8 cellular contexts compared by ENCODE assay signal in the genomic region with DNA sequence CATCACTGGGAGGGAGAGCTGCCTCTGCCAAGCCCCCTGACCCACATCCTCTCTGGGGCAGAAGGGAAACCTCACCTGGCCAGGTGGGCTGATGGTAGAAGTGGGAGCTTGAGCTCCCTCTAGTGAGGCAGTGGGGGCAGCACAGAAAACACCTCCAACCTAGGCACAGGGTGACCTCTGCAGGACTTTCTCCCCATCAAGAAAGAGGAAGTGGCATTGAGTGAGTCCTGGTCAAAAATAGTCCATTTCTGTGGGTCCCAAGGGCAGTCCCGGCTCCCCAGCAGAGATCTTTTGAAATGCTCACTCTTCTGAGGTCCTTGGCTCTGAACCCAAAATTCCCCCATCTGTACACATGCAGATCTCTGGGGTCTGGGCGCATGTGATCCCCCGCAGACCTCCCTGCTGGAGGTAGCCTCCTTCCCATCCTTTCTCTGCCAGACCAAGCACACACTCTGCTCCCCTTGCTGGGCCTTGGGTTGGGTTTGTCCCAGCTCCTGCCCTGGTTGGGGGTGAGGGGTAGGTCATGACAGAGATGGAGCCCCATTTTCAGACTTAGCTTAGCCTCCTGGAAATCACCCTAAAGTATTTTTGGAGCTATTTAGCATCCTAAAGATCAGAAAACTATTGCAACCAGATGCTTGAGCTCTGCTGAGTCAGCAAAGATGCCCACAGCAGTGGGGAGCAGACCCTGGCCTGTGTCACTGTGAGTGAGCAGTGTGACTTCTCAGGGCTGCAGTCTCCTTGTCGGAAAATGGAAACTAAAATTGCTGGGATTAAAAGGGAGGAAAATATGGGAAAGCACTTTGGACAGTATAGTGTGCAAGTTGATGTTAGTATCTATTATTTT. TPM values are rescaled to one million over a fixed set of nuclear protein-coding genes. Genes with fewer than 3 reads are reported as not detected.
DNase-seq lines count a peak whose midpoint lies in the region; ATAC-seq, FAIRE-seq and TF ChIP-seq lines count a peak whose summit lies in the region.

No MANE protein-coding gene starts in this region.

- peak; percentile 88 for TF ChIP-seq CTCF in OCI-LY3 (IDR thresholded peaks at IDR 0.05; ENCODE audit: low read depth, low read length)
- TF ChIP-seq CTCF in right lobe of liver (IDR thresholded peaks at IDR 0.05) = peak; percentile 24 to 40 (median 30)
- TF ChIP-seq CTCF in upper lobe of right lung (IDR thresholded peaks at IDR 0.05) = peak; percentile 64

- no peaks in the 10 kb centered on the region for H3K79me2 ChIP-seq in OCI-LY3 (ENCODE audit: low read length)

- H3K36me3 Mint-ChIP-seq in activated T-helper 2 cell treated with anti-CD3 and anti-CD28 coated beads, Interferon-gamma antibody, Interleukin-2, Interleukin-4, amounts not matched to agents 10 μg/mL and 5 μg/mL and 100 μg/mL, durations not matched to agents 14 hours and 24 hours and 36 hours (ENCODE audit: low read depth) = no peaks in the 10 kb centered on the region

- 52% methylated on average over 2 of the region's 4 CpGs for WGBS in right lobe of liver (ENCODE audit: insufficient coverage, low coverage, low lambda C conversion rate, missing lambda C conversion rate)

- DNase-seq in GM18507 (ENCODE audit: extremely low spot score, insufficient read length, low read depth) (peak; percentile 62), right lobe of liver (no peak), upper lobe of right lung (no peak), NCI-H2029 treated with DMSO at 0.1 percent for 48 hours (lab: John Stamatoyannopoulos, UW) (no peak), G401 (ENCODE audit: low spot score) (no peak)
- peak; percentile 49 for DNase-seq in activated T-helper 2 cell treated with anti-CD3 and anti-CD28 coated beads, Interferon-gamma antibody, Interleukin-2, Interleukin-4, amounts not matched to agents 10 μg/mL and 5 μg/mL and 100 μg/mL, durations not matched to agents 14 hours and 24 hours and 36 hours (ENCODE audit: low spot score)

- no peak overlapping the region for H3K4me2 ChIP-seq in OCI-LY3 (ENCODE audit: low read length)

- in situ Hi-C loops in G401 (cut with HindIII; ENCODE audit: low sequenced_read_pairs) = no loop called here

- no peak for TF ChIP-seq POLR2A in right lobe of liver (IDR thresholded peaks at IDR 0.05)

- H3K27ac ChIP-seq in OCI-LY3 (ENCODE audit: low read length) (no peak overlapping the region), right lobe of liver (no peak overlapping the region), upper lobe of right lung (no peak overlapping the region)

- no peaks in the 10 kb centered on the region for H4K20me1 ChIP-seq in OCI-LY3 (ENCODE audit: insufficient read depth, low read length)

- H3K4me1 ChIP-seq in OCI-LY3 (ENCODE audit: low read length) (peaks cover 16% of the 10 kb centered on the region), right lobe of liver (no peaks in the 10 kb centered on the region), upper lobe of right lung (peaks cover 17% of the 10 kb centered on the region)

- intact Hi-C loops in activated T-helper 2 cell treated with anti-CD3 and anti-CD28 coated beads, Interferon-gamma antibody, Interleukin-2, Interleukin-4, amounts not matched to agents 10 μg/mL and 5 μg/mL and 100 μg/mL, durations not matched to agents 14 hours and 24 hours and 36 hours (cut with micrococcal nuclease) = loop anchor here (1.0 to 10.0 kb wide), 4 partner anchors 71 to 684 kb away; partner anchors contain the start of gene FOXI1
- intact Hi-C loops in right lobe of liver (cut with DNase I) (no loop called here), upper lobe of right lung (cut with DNase I) (no loop called here)

- H2AFZ ChIP-seq in OCI-LY3 (ENCODE audit: low read depth, low read length) = no peak overlapping the region

- H3K27me3 Mint-ChIP-seq in activated T-helper 2 cell treated with anti-CD3 and anti-CD28 coated beads, Interferon-gamma antibody, Interleukin-2, Interleukin-4, amounts not matched to agents 10 μg/mL and 5 μg/mL and 100 μg/mL, durations not matched to agents 14 hours and 24 hours and 36 hours (ENCODE audit: low read depth) = peaks cover 10% of the 10 kb centered on the region

- ATAC-seq in HG02798 (IDR thresholded peaks at IDR 0.05; ENCODE audit: poor library complexity, unreplicated experiment) (peak; percentile 84), right lobe of liver (peak; percentile 66 to 68 (median 66)), upper lobe of right lung (peak; percentile 80)

- no peak overlapping the region for H3K9ac ChIP-seq in OCI-LY3 (ENCODE audit: low read length)

- no peaks in the 10 kb centered on the region for H3K9me3 Mint-ChIP-seq in activated T-helper 2 cell treated with anti-CD3 and anti-CD28 coated beads, Interferon-gamma antibody, Interleukin-2, Interleukin-4, amounts not matched to agents 10 μg/mL and 5 μg/mL and 100 μg/mL, durations not matched to agents 14 hours and 24 hours and 36 hours

- no peak overlapping the region for H3K4me3 Mint-ChIP-seq in activated T-helper 2 cell treated with anti-CD3 and anti-CD28 coated beads, Interferon-gamma antibody, Interleukin-2, Interleukin-4, amounts not matched to agents 10 μg/mL and 5 μg/mL and 100 μg/mL, durations not matched to agents 14 hours and 24 hours and 36 hours (ENCODE audit: low read depth)

- no peak overlapping the region for H3K27ac Mint-ChIP-seq in activated T-helper 2 cell treated with anti-CD3 and anti-CD28 coated beads, Interferon-gamma antibody, Interleukin-2, Interleukin-4, amounts not matched to agents 10 μg/mL and 5 μg/mL and 100 μg/mL, durations not matched to agents 14 hours and 24 hours and 36 hours

- peaks cover 12% of the 10 kb centered on the region for H3K27me3 ChIP-seq in OCI-LY3 (ENCODE audit: low read depth, low read length)
- no peaks in the 10 kb centered on the region for H3K27me3 ChIP-seq in right lobe of liver
- H3K27me3 ChIP-seq in upper lobe of right lung = no peaks in the 10 kb centered on the region

- peak; percentile 87 for FAIRE-seq in GM18507 (lab: Jason Lieb, UNC)

- H3K4me3 ChIP-seq in OCI-LY3 (ENCODE audit: low read length) = no peak overlapping the region
- no peak overlapping the region for H3K4me3 ChIP-seq in right lobe of liver
- no peak overlapping the region for H3K4me3 ChIP-seq in upper lobe of right lung

- H3K36me3 ChIP-seq in OCI-LY3 (replicated peaks; ENCODE audit: low read depth, low read length) = no peaks in the 10 kb centered on the region
- no peaks in the 10 kb centered on the region for H3K36me3 ChIP-seq in right lobe of liver
- H3K36me3 ChIP-seq in upper lobe of right lung = no peaks in the 10 kb centered on the region

- H3K9me3 ChIP-seq in OCI-LY3 (ENCODE audit: insufficient read depth, low read length) = peaks cover 7% of the 10 kb centered on the region
- no peaks in the 10 kb centered on the region for H3K9me3 ChIP-seq in right lobe of liver
- no peaks in the 10 kb centered on the region for H3K9me3 ChIP-seq in upper lobe of right lung

- peaks cover 46% of the 10 kb centered on the region for H3K4me1 Mint-ChIP-seq in activated T-helper 2 cell treated with anti-CD3 and anti-CD28 coated beads, Interferon-gamma antibody, Interleukin-2, Interleukin-4, amounts not matched to agents 10 μg/mL and 5 μg/mL and 100 μg/mL, durations not matched to agents 14 hours and 24 hours and 36 hours (ENCODE audit: low read depth)

RNA-seq across cellular contexts. Expression of gene LCP2, which starts 41.6 kb away (rescaled TPM):
- 239 and 254 TPM in 2 replicates for total RNA-seq in activated T-helper 2 cell treated with anti-CD3 and anti-CD28 coated beads, Interferon-gamma antibody, Interleukin-2, Interleukin-4, amounts not matched to agents 10 μg/mL and 5 μg/mL and 100 μg/mL, durations not matched to agents 14 hours and 24 hours and 36 hours
- total RNA-seq in right lobe of liver = 10 to 100 TPM in 3 of 6 experiments, 1 to 10 TPM in 3; 4.4 to 20.5 (median 10.1) TPM
- total RNA-seq in upper lobe of right lung = 83.1 TPM
- not detected in 2 replicates for total RNA-seq in G401 (2014; rRNA removed; shearing (Covaris generic))

RNA-seq across cellular contexts. Expression of gene KCNMB1, which starts 50.0 kb away (rescaled TPM):
- not detected in 2 replicates for total RNA-seq in activated T-helper 2 cell treated with anti-CD3 and anti-CD28 coated beads, Interferon-gamma antibody, Interleukin-2, Interleukin-4, amounts not matched to agents 10 μg/mL and 5 μg/mL and 100 μg/mL, durations not matched to agents 14 hours and 24 hours and 36 hours
- total RNA-seq in right lobe of liver (under 1 TPM in 5 of 6 experiments, not detected in 1; 0.10 to 0.27 (median 0.25) TPM), upper lobe of right lung (1.5 TPM)
- not detected in 2 replicates for total RNA-seq in G401 (2014; rRNA removed; shearing (Covaris generic))

Comparison
In these comparisons a context has a peak if more than half of its experiments do, and no peak if none do; other contexts are left out.
1. DNase-seq: peak in GM18507 (single experiment) and activated T-helper 2 cell treated with anti-CD3 and anti-CD28 coated beads, Interferon-gamma antibody, Interleukin-2, Interleukin-4, amounts not matched to agents 10 μg/mL and 5 μg/mL and 100 μg/mL, durations not matched to agents 14 hours and 24 hours and 36 hours (single experiment); none in right lobe of liver (0 of 3), upper lobe of right lung (single experiment), NCI-H2029 treated with DMSO at 0.1 percent for 48 hours (single experiment) and G401 (single experiment).
2. CTCF ChIP-seq: peak in every context shown above with its lines; median percentile 88 in OCI-LY3; 64 in upper lobe of right lung; 30 in right lobe of liver.
3. Peak in every context shown above with its lines, with median percentiles within 50 percentile points of each other: ATAC-seq.